1 cellular context compared by ENCODE assay signal in genomic region chr14:23009483-23009938, GRCh38.
TF ChIP-seq lines count a peak whose summit lies in the region.

No MANE protein-coding gene starts in this region.

TF ChIP-seq in SK-N-SH treated with all-trans-retinoic acid at 6 μM for 48 hours, 23 proteins besides CTCF, POLR2A, EP300 and RAD21 (continued from another document):
- TF ChIP-seq TSHZ2 (CRISPR knock-in tag; IDR thresholded peaks at IDR 0.05): no peak
- no peak for TF ChIP-seq SNAI2 (CRISPR knock-in tag; IDR thresholded peaks at IDR 0.05)
- no peak for TF ChIP-seq ZC3H10 (CRISPR knock-in tag; IDR thresholded peaks at IDR 0.05)
- TF ChIP-seq CREB5 (CRISPR knock-in tag; IDR thresholded peaks at IDR 0.05; ENCODE audit: low read depth): no peak
- no peak for TF ChIP-seq PPARA (CRISPR knock-in tag; IDR thresholded peaks at IDR 0.05; ENCODE audit: borderline replicate concordance)
